In the genomic region with DNA sequence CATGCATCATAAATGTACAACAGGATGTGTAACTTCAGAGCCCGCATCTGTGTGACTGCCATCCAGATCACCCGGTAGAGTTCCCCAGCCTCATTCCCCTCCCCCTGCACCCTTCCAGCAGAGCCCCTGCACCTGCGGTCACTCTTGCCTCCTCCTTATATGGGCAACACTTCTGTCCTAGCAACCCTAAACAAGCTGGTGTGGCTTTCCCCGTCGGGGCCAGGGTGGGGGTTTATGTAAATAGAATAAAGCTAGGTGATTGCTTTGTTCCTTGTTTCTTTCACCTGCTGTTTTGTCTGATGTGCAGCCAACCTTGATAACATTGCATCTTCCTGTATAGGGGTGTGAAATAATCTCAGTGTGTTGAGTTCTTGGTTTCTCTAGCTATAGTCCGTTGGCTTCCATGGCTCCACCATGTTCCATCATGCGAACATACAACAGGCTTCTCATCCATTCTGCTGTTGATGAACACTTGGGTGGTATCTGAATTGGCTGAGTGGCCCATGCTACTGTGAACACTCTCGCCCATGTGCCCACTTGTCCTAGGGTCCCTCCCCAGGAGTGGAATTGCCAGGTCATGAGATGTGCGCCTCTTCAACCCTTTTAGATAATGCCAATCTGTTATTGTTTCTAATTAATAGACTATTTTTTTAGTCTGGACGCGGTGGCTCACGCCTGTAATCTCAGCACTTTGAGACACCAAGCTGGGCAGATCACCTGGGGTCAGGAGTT, we compare ENCODE assay signal across 1 cellular context.
TF ChIP-seq lines count a peak whose summit lies in the region.

No MANE protein-coding gene starts in this region.

TF ChIP-seq in H1, 55 proteins besides CTCF, POLR2A, EP300 and RAD21:
- no peak for TF ChIP-seq NRF1 (IDR thresholded peaks at IDR 0.05; ENCODE audit: low read depth, low read length)
- TF ChIP-seq CBX8 (IDR thresholded peaks at IDR 0.05; ENCODE audit: borderline replicate concordance, low read depth, low read length), result no peak
- peak; percentile 94 for TF ChIP-seq SRF (IDR thresholded peaks at IDR 0.05; ENCODE audit: low read depth, low read length)
- TF ChIP-seq POLR2AphosphoS5 (IDR thresholded peaks at IDR 0.05; ENCODE audit: low read depth, low read length), result no peak
- no peak for TF ChIP-seq SAP30 (IDR thresholded peaks at IDR 0.05; ENCODE audit: insufficient read depth, insufficient replicate concordance, low read length)
